ENCODE assay signal across 3 cellular contexts in the genomic region with DNA sequence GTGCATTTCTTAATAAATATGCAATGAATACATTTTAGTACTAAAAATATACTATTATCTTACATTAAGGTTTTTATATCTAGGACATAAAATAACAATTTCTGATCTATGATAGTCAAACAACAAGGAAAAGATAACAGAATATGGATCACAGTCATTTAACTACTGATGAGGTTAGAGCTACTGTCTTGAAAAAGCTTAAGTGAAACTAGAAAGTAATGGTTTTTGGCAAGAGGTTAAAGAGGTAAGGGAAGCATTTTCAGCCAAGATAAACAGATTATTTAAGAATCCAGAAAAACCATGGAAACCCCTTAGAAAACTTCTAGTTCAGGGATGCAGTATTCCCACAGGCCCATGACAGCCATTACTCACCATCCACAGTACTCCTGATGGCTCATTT.
TF ChIP-seq lines count a peak whose summit lies in the region.

No MANE protein-coding gene starts in this region.

TF ChIP-seq in SK-N-SH, 30 proteins besides CTCF, POLR2A, EP300 and RAD21:
- TF ChIP-seq PBX3 (IDR thresholded peaks at IDR 0.05) = no peak
- TF ChIP-seq IRF3 (IDR thresholded peaks at IDR 0.05; ENCODE audit: low read depth, low read length) = no peak
- TF ChIP-seq EZH2phosphoT487 (IDR thresholded peaks at IDR 0.05; ENCODE audit: borderline replicate concordance, low read depth) = no peak
- no peak for TF ChIP-seq TEAD4 (IDR thresholded peaks at IDR 0.05; ENCODE audit: borderline replicate concordance, insufficient read depth)
- TF ChIP-seq REST (IDR thresholded peaks at IDR 0.05; ENCODE audit: low read depth, low read length) = no peak
- TF ChIP-seq MXI1 (IDR thresholded peaks at IDR 0.05; ENCODE audit: low read depth, low read length) = no peak
- TF ChIP-seq YY1 (IDR thresholded peaks at IDR 0.05; ENCODE audit: low read depth) = no peak
- TF ChIP-seq CHD2 (IDR thresholded peaks at IDR 0.05; ENCODE audit: low read length, partially characterized antibody) = no peak
- no peak for TF ChIP-seq FOSL2 (IDR thresholded peaks at IDR 0.05; ENCODE audit: borderline replicate concordance, low read depth)

TF ChIP-seq in SK-N-SH treated with all-trans-retinoic acid at 6 μM for 48 hours, 23 proteins besides CTCF, POLR2A, EP300 and RAD21 (continued from another document):
- TF ChIP-seq ZFP30 (CRISPR knock-in tag; IDR thresholded peaks at IDR 0.05) = no peak
- no peak for TF ChIP-seq ZFP3 (CRISPR knock-in tag; IDR thresholded peaks at IDR 0.05)
- TF ChIP-seq, protein P1, sequence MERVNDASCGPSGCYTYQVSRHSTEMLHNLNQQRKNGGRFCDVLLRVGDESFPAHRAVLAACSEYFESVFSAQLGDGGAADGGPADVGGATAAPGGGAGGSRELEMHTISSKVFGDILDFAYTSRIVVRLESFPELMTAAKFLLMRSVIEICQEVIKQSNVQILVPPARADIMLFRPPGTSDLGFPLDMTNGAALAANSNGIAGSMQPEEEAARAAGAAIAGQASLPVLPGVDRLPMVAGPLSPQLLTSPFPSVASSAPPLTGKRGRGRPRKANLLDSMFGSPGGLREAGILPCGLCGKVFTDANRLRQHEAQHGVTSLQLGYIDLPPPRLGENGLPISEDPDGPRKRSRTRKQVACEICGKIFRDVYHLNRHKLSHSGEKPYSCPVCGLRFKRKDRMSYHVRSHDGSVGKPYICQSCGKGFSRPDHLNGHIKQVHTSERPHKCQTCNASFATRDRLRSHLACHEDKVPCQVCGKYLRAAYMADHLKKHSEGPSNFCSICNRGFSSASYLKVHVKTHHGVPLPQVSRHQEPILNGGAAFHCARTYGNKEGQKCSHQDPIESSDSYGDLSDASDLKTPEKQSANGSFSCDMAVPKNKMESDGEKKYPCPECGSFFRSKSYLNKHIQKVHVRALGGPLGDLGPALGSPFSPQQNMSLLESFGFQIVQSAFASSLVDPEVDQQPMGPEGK (CRISPR knock-in tag; IDR thresholded peaks at IDR 0.05; ENCODE audit: borderline replicate concordance) = no peak
- TF ChIP-seq, protein P2, sequence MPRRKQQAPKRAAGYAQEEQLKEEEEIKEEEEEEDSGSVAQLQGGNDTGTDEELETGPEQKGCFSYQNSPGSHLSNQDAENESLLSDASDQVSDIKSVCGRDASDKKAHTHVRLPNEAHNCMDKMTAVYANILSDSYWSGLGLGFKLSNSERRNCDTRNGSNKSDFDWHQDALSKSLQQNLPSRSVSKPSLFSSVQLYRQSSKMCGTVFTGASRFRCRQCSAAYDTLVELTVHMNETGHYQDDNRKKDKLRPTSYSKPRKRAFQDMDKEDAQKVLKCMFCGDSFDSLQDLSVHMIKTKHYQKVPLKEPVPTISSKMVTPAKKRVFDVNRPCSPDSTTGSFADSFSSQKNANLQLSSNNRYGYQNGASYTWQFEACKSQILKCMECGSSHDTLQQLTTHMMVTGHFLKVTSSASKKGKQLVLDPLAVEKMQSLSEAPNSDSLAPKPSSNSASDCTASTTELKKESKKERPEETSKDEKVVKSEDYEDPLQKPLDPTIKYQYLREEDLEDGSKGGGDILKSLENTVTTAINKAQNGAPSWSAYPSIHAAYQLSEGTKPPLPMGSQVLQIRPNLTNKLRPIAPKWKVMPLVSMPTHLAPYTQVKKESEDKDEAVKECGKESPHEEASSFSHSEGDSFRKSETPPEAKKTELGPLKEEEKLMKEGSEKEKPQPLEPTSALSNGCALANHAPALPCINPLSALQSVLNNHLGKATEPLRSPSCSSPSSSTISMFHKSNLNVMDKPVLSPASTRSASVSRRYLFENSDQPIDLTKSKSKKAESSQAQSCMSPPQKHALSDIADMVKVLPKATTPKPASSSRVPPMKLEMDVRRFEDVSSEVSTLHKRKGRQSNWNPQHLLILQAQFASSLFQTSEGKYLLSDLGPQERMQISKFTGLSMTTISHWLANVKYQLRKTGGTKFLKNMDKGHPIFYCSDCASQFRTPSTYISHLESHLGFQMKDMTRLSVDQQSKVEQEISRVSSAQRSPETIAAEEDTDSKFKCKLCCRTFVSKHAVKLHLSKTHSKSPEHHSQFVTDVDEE (CRISPR knock-in tag; IDR thresholded peaks at IDR 0.05) = no peak
TF ChIP-seq in SK-N-SH treated with all-trans-retinoic acid at 6 μM for 48 hours: peak in this region for 0.

TF ChIP-seq in endothelial cell of umbilical vein, 7 proteins besides CTCF, POLR2A, EP300 and RAD21:
- no peak for TF ChIP-seq JUN (IDR thresholded peaks at IDR 0.05; ENCODE audit: borderline replicate concordance, insufficient read depth, insufficient read length, low read depth)
- no peak for TF ChIP-seq MAX (IDR thresholded peaks at IDR 0.05; ENCODE audit: insufficient read depth, insufficient read length)
- TF ChIP-seq GATA2 (IDR thresholded peaks at IDR 0.05; ENCODE audit: insufficient read depth, insufficient read length, low read depth, low read length) = no peak
- TF ChIP-seq MYC (IDR thresholded peaks at IDR 0.05; ENCODE audit: low read depth, low read length) = no peak
- TF ChIP-seq POLR2AphosphoS5 (IDR thresholded peaks at IDR 0.05; ENCODE audit: insufficient read depth, low read depth, low read length) = no peak
- no peak for TF ChIP-seq EZH2 (IDR thresholded peaks at IDR 0.05; ENCODE audit: borderline replicate concordance, low read depth, low read length, severe bottlenecking)
- no peak for TF ChIP-seq FOS (IDR thresholded peaks at IDR 0.05; ENCODE audit: borderline replicate concordance, insufficient read depth, low read length)
